Comparison of ENCODE assay signal across 8 cellular contexts in genomic region chr20:63009044-63009961, GRCh38. TPM values are rescaled to one million over a fixed set of nuclear protein-coding genes. Genes with fewer than 3 reads are reported as not detected.
DNase-seq lines count a peak whose midpoint lies in the region; ATAC-seq and TF ChIP-seq lines count a peak whose summit lies in the region.

No MANE protein-coding gene starts in this region.

- TF ChIP-seq POLR2A in right lobe of liver (IDR thresholded peaks at IDR 0.05) = no peak

- intact Hi-C loops in right lobe of liver (cut with DNase I) = loop anchor here (10.0 kb wide), 3 partner anchors 105 to 185 kb away; no protein-coding TSS in a partner anchor

- DNase-seq in AML-193 (lab: John Stamatoyannopoulos, UW) = peak; percentile 51 to 53
- DNase-seq in NCI-H2196 (lab: John Stamatoyannopoulos, UW; ENCODE audit: unreplicated experiment) = peak; percentile 84
- DNase-seq in activated CD4-positive, alpha-beta T cell treated with anti-CD3 and anti-CD28 coated beads for 24 hours (ENCODE audit: low read depth in 2 of 2) = peak; percentile 77 to 81
- DNase-seq in chondrocyte (ENCODE audit: low spot score) = no peak
- DNase-seq in right lobe of liver = peak; percentile 72 to 81 (median 76)
- DNase-seq in stimulated activated CD8-positive, alpha-beta memory T cell treated with anti-CD3 and anti-CD28 coated beads, Interleukin-12 subunit alpha, Interleukin-12 subunit beta, amount 100 ng/mL, for 4 hours (ENCODE audit: low read depth) = peak; percentile 66

- peaks cover 4% of the 10 kb centered on the region for H3K4me1 Mint-ChIP-seq in chondrocyte (ENCODE audit: low read depth)

- no peaks in the 10 kb centered on the region for H3K36me3 ChIP-seq in right lobe of liver

- peaks cover 0 to 7% (median 0%) of the 10 kb centered on the region in 4 donors for H3K4me1 ChIP-seq in right lobe of liver

- no peak overlapping the region for H3K4me3 ChIP-seq in right lobe of liver

- H3K4me3 Mint-ChIP-seq in chondrocyte (ENCODE audit: unreplicated experiment) = peak overlapping the region; percentile 36

- TF ChIP-seq CTCF in chondrocyte (IDR thresholded peaks at IDR 0.05) (peak; percentile 97), right lobe of liver (IDR thresholded peaks at IDR 0.05) (peak; percentile 91 to 95 (median 93))

- no peak overlapping the region for H3K27ac Mint-ChIP-seq in chondrocyte (ENCODE audit: unreplicated experiment)

- WGBS in right lobe of liver (ENCODE audit: insufficient coverage, low coverage, low lambda C conversion rate, missing lambda C conversion rate) = 0% methylated on average over 3 of the region's 54 CpGs

- peaks cover 34% of the 10 kb centered on the region for H3K27me3 Mint-ChIP-seq in chondrocyte (ENCODE audit: low read depth)

- no peaks in the 10 kb centered on the region for H3K9me3 ChIP-seq in right lobe of liver

- peaks cover 18 to 55% of the 10 kb centered on the region in 2 donors for H3K27me3 ChIP-seq in right lobe of liver

- peaks cover 7% of the 10 kb centered on the region for H3K36me3 Mint-ChIP-seq in chondrocyte (ENCODE audit: low read depth)

- ATAC-seq in GM18873 (IDR thresholded peaks at IDR 0.05; ENCODE audit: low FRiP score, unreplicated experiment) = peak; percentile 36
- peak; percentile 40 for ATAC-seq in HG03097 (IDR thresholded peaks at IDR 0.05; ENCODE audit: low FRiP score, unreplicated experiment)
- peak; percentile 84 to 94 (median 92) for ATAC-seq in right lobe of liver

- H3K9me3 Mint-ChIP-seq in chondrocyte (ENCODE audit: low read depth) = peaks cover 12% of the 10 kb centered on the region

- H3K27ac ChIP-seq in right lobe of liver = no peak overlapping the region

RNA-seq across cellular contexts. Expression of gene BHLHE23, which starts 2.5 kb away (rescaled TPM):
- total RNA-seq in chondrocyte (not detected in 3 replicates), right lobe of liver (not detected)

RNA-seq across cellular contexts. Expression of gene SLC17A9, which starts 56.8 kb away (rescaled TPM):
- total RNA-seq in chondrocyte (0.24 to 1.2 TPM (median 0.79 TPM) in 3 replicates), right lobe of liver (10 to 100 TPM; 29.8 to 99.4 (median 54.1) TPM)

Comparison
In these comparisons a context has a peak if more than half of its experiments do, and no peak if none do; other contexts are left out.
1. ATAC-seq: peak in every context shown above with its lines; median percentile 92 in right lobe of liver; 40 in HG03097; 36 in GM18873.
2. RNA of gene SLC17A9, which starts 56.8 kb away (total RNA-seq): 29.8 to 99.4 TPM in right lobe of liver; 0.24 to 1.2 TPM in chondrocyte; every median in the first group is over 10 times any median in the second.